ENCODE assay signal across 19 cellular contexts in genomic region chr10:58360412-58361004, GRCh38. TPM values are rescaled to one million over a fixed set of nuclear protein-coding genes. Genes with fewer than 3 reads are reported as not detected.
DNase-seq lines count a peak whose midpoint lies in the region; FAIRE-seq and TF ChIP-seq lines count a peak whose summit lies in the region.
"Had no signal": no experiment of that assay in that cellular context is flagged by ENCODE, and none has a peak within 500 bp of the region (broad histone marks: within the 10 kb centered on the region; RNA-seq: fewer than 3 reads in every experiment).

No MANE protein-coding gene starts in this region.

- no peak for DNase-seq in activated T-cell treated with anti-CD3 and anti-CD28 coated beads, Interleukin-2, amount 50 U/mL, for 24 hours
- DNase-seq in activated T-cell treated with anti-CD3 and anti-CD28 coated beads, Interleukin-2, amount 50 U/mL, for 48 hours: no peak
- peak; percentile 31 for DNase-seq in HCEC 1CT
- DNase-seq in bronchial epithelial cell (ENCODE audit: low read depth): peak; percentile 77
- DNase-seq in neural crest cell (ENCODE audit: low read depth, low spot score): no peak
- DNase-seq in NCI-H2227 treated with DMSO at 0.1 percent for 48 hours (lab: John Stamatoyannopoulos, UW): no peak
- DNase-seq in stimulated activated CD8-positive, alpha-beta memory T cell treated with anti-CD3 and anti-CD28 coated beads, Interleukin-4, amount 100 ng/mL, for 48 hours: no peak
- no peak for DNase-seq in NCI-H1694 (lab: John Stamatoyannopoulos, UW)
- DNase-seq: activated T-cell treated with anti-CD3 and anti-CD28 coated beads, Interleukin-2, amount 50 U/mL, for 4 hours; CD4-positive, alpha-beta memory T cell; effector memory CD4-positive, alpha-beta T cell; NCI-H1436 treated with DMSO at 0.1 percent for 48 hours; NCI-H446; nucleus accumbens; stimulated activated CD4-positive, alpha-beta T cell treated with anti-CD3 and anti-CD28 coated beads, Interleukin-15, amount 100 ng/mL, for 24 hours; stimulated activated naive B cell treated with anti-CD40 and anti-IgM and Interleukin-4, amounts not matched to agents 10 μg/mL and 1 μg/mL and 100 μg/mL, for 72 hours; trophoblast cell had no signal

- peaks cover 42% of the 10 kb centered on the region for H3K36me3 Mint-ChIP-seq in activated T-cell treated with anti-CD3 and anti-CD28 coated beads, Interleukin-2, amount 50 U/mL, for 24 hours (ENCODE audit: low read depth)
- H3K36me3 Mint-ChIP-seq in neural crest cell (ENCODE audit: low read depth): no peaks in the 10 kb centered on the region

- no peaks in the 10 kb centered on the region for H3K27me3 Mint-ChIP-seq in activated T-cell treated with anti-CD3 and anti-CD28 coated beads, Interleukin-2, amount 50 U/mL, for 24 hours
- no peaks in the 10 kb centered on the region for H3K27me3 Mint-ChIP-seq in neural crest cell (ENCODE audit: low read depth)
- H3K27me3 Mint-ChIP-seq: CD4-positive, alpha-beta memory T cell; central memory CD8-positive, alpha-beta T cell; stimulated activated naive B cell treated with anti-CD40 and anti-IgM and Interleukin-4, amounts not matched to agents 10 μg/mL and 1 μg/mL and 100 μg/mL, for 72 hours had no signal

- H3K36me3 ChIP-seq in bronchial epithelial cell (ENCODE audit: control insufficient read depth, insufficient read depth, low read length): no peaks in the 10 kb centered on the region
- H3K36me3 ChIP-seq: right atrium auricular region had no signal

- H3K4me1 Mint-ChIP-seq in activated T-cell treated with anti-CD3 and anti-CD28 coated beads, Interleukin-2, amount 50 U/mL, for 24 hours (ENCODE audit: low read depth): peaks cover 39% of the 10 kb centered on the region
- peaks cover 7% of the 10 kb centered on the region for H3K4me1 Mint-ChIP-seq in neural crest cell

- H3K9me3 Mint-ChIP-seq in activated T-cell treated with anti-CD3 and anti-CD28 coated beads, Interleukin-2, amount 50 U/mL, for 24 hours: no peaks in the 10 kb centered on the region
- no peaks in the 10 kb centered on the region for H3K9me3 Mint-ChIP-seq in neural crest cell
- H3K9me3 Mint-ChIP-seq: activated T-cell treated with anti-CD3 and anti-CD28 coated beads, Interleukin-2, amount 50 U/mL, for 4 hours; CD4-positive, alpha-beta memory T cell; central memory CD8-positive, alpha-beta T cell; stimulated activated naive B cell treated with anti-CD40 and anti-IgM and Interleukin-4, amounts not matched to agents 10 μg/mL and 1 μg/mL and 100 μg/mL, for 72 hours had no signal

- FAIRE-seq in bronchial epithelial cell (lab: Jason Lieb, UNC): no peak

- H3K27me3 ChIP-seq in bronchial epithelial cell (ENCODE audit: control insufficient read depth, insufficient read depth, low read length): no peaks in the 10 kb centered on the region
- H3K27me3 ChIP-seq: right atrium auricular region had no signal

- TF ChIP-seq CTCF in bronchial epithelial cell (IDR thresholded peaks at IDR 0.05; ENCODE audit: insufficient read depth, low read length, severe bottlenecking) (no peak), neural crest cell (conservative IDR thresholded peaks at IDR 0.05) (no peak)

- H3K4me3 ChIP-seq in bronchial epithelial cell (ENCODE audit: low read depth, low read length): no peak overlapping the region
- H3K4me3 ChIP-seq: right atrium auricular region had no signal

- H3K4me3 Mint-ChIP-seq in activated T-cell treated with anti-CD3 and anti-CD28 coated beads, Interleukin-2, amount 50 U/mL, for 24 hours: no peak overlapping the region
- no peak overlapping the region for H3K4me3 Mint-ChIP-seq in neural crest cell
- H3K4me3 Mint-ChIP-seq: activated T-cell treated with anti-CD3 and anti-CD28 coated beads, Interleukin-2, amount 50 U/mL, for 4 hours; central memory CD8-positive, alpha-beta T cell; stimulated activated naive B cell treated with anti-CD40 and anti-IgM and Interleukin-4, amounts not matched to agents 10 μg/mL and 1 μg/mL and 100 μg/mL, for 72 hours had no signal

- peak overlapping the region; percentile 9 for H3K27ac Mint-ChIP-seq in activated T-cell treated with anti-CD3 and anti-CD28 coated beads, Interleukin-2, amount 50 U/mL, for 24 hours
- peak overlapping the region; percentile 20 for H3K27ac Mint-ChIP-seq in neural crest cell (ENCODE audit: unreplicated experiment)
- H3K27ac Mint-ChIP-seq: stimulated activated naive B cell treated with anti-CD40 and anti-IgM and Interleukin-4, amounts not matched to agents 10 μg/mL and 1 μg/mL and 100 μg/mL, for 72 hours had no signal

RNA-seq across cellular contexts. Expression of gene TFAM, which starts 24.7 kb away (rescaled TPM):
- total RNA-seq in bronchial epithelial cell: 31.9 and 36.1 TPM in 2 replicates
- total RNA-seq in neural crest cell: 64.2 and 74.8 TPM in 2 replicates

RNA-seq across cellular contexts. Expression of gene UBE2D1, which starts 25.7 kb away (rescaled TPM):
- total RNA-seq in bronchial epithelial cell (6.7 and 7.6 TPM in 2 replicates), neural crest cell (23.9 and 24.9 TPM in 2 replicates)

Comparison
In these comparisons a context has a peak if more than half of its experiments do, and no peak if none do; other contexts are left out.
1. DNase-seq: peak in HCEC 1CT (single experiment) and bronchial epithelial cell (single experiment); none in activated T-cell treated with anti-CD3 and anti-CD28 coated beads, Interleukin-2, amount 50 U/mL, for 24 hours (single experiment), activated T-cell treated with anti-CD3 and anti-CD28 coated beads, Interleukin-2, amount 50 U/mL, for 48 hours (0 of 2), neural crest cell (single experiment), NCI-H2227 treated with DMSO at 0.1 percent for 48 hours (single experiment), stimulated activated CD8-positive, alpha-beta memory T cell treated with anti-CD3 and anti-CD28 coated beads, Interleukin-4, amount 100 ng/mL, for 48 hours (single experiment) and NCI-H1694 (single experiment).